22 cellular contexts compared by ENCODE assay signal in genomic region chr3:14131134-14131533, GRCh38.
"Had no signal": no experiment of that assay in that cellular context is flagged by ENCODE, and none has a peak within 500 bp of the region (broad histone marks: within the 10 kb centered on the region; RNA-seq: fewer than 3 reads in every experiment).

No MANE protein-coding gene starts in this region.

- DNase-seq: dorsolateral prefrontal cortex; effector CD8-positive, alpha-beta T cell; immature natural killer cell; mesendoderm; naive B cell; nucleus accumbens; pancreas; stimulated activated CD4-positive, alpha-beta T cell treated with anti-CD3 and anti-CD28 coated beads, Interleukin-4, amount 100 ng/mL, for 1 hour; stimulated activated CD8-positive, alpha-beta memory T cell treated with anti-CD3 and anti-CD28 coated beads, Interleukin-4, amount 100 ng/mL, for 48 hours; stimulated activated naive CD8-positive, alpha-beta T cell treated with anti-CD3 and anti-CD28 coated beads, Interleukin-15, Interleukin-2, amounts not matched to agents 100 U/mL and 50 U/mL, for 24 hours; tibial artery; upper lobe of right lung had no signal

- H3K4me3 ChIP-seq: coronary artery, dorsolateral prefrontal cortex, pancreas, smooth muscle cell, tibial artery, upper lobe of right lung, vagina had no signal

- H3K27me3 ChIP-seq: dorsolateral prefrontal cortex, pancreas, tibial artery, upper lobe of right lung, vagina had no signal

- FAIRE-seq: endometrium, frontal cortex, keratinocyte, pancreas had no signal

- H3K27ac Mint-ChIP-seq: progenitor cell of endocrine pancreas; stimulated activated effector memory CD8-positive, alpha-beta T cell treated with anti-CD3 and anti-CD28 coated beads, Interleukin-12 subunit alpha, Interleukin-12 subunit beta, amount 100 ng/mL, for 72 hours had no signal

- H3K9me3 ChIP-seq: pancreas, tibial artery, upper lobe of right lung, vagina had no signal

- ATAC-seq: esophagus mucosa; pancreas; right cardiac atrium; stimulated activated effector memory CD8-positive, alpha-beta T cell treated with anti-CD3 and anti-CD28 coated beads, Interleukin-12 subunit alpha, Interleukin-12 subunit beta, amount 100 ng/mL, for 72 hours; stimulated activated naive CD8-positive, alpha-beta T cell treated with anti-CD3 and anti-CD28 coated beads, Interleukin-15, Interleukin-2, amounts not matched to agents 100 U/mL and 50 U/mL, for 24 hours; upper lobe of right lung had no signal

- H3K9me3 Mint-ChIP-seq: immature natural killer cell; naive B cell; stimulated activated effector memory CD8-positive, alpha-beta T cell treated with anti-CD3 and anti-CD28 coated beads, Interleukin-12 subunit alpha, Interleukin-12 subunit beta, amount 100 ng/mL, for 72 hours had no signal

- H3K27ac ChIP-seq: dorsolateral prefrontal cortex, pancreas, upper lobe of right lung, vagina had no signal

- H3K27me3 Mint-ChIP-seq: naive B cell, progenitor cell of endocrine pancreas had no signal

- H3K4me2 ChIP-seq: smooth muscle cell had no signal

- H3K4me3 Mint-ChIP-seq: immature natural killer cell; stimulated activated effector memory CD8-positive, alpha-beta T cell treated with anti-CD3 and anti-CD28 coated beads, Interleukin-12 subunit alpha, Interleukin-12 subunit beta, amount 100 ng/mL, for 72 hours had no signal
